In genomic region chr2:216348909-216349308, GRCh38 we compare ENCODE assay signal across 2 cellular contexts.
TF ChIP-seq lines count a peak whose summit lies in the region.

No MANE protein-coding gene starts in this region.

TF ChIP-seq in IMR-90, 13 proteins besides CTCF, POLR2A, EP300 and RAD21:
- no peak for TF ChIP-seq MAFK (IDR thresholded peaks at IDR 0.05; ENCODE audit: low read depth, low read length)
- TF ChIP-seq USF2 (IDR thresholded peaks at IDR 0.05; ENCODE audit: low read depth, low read length), result no peak; the same call in 1 of the 2 replicates
- no peak for TF ChIP-seq CHD1 (IDR thresholded peaks at IDR 0.05; ENCODE audit: low read depth, low read length)
- peak; percentile 100 for TF ChIP-seq BHLHE40 (IDR thresholded peaks at IDR 0.05; ENCODE audit: low read depth, low read length)
- no peak for TF ChIP-seq RFX5 (IDR thresholded peaks at IDR 0.05; ENCODE audit: low read depth, low read length)
- TF ChIP-seq MXI1 (IDR thresholded peaks at IDR 0.05; ENCODE audit: borderline replicate concordance, low read depth, low read length), result peak; percentile 36; the same call in 1 of the 2 replicates
- peak; percentile 59; the same call in 1 of the 2 replicates for TF ChIP-seq FOS (IDR thresholded peaks at IDR 0.05; ENCODE audit: low read depth, low read length)
- TF ChIP-seq CEBPB (IDR thresholded peaks at IDR 0.05; ENCODE audit: low read depth, low read length), result peak; percentile 33; the same call in 1 of the 2 replicates
- no peak for TF ChIP-seq ELK1 (IDR thresholded peaks at IDR 0.05; ENCODE audit: borderline replicate concordance, low read depth, low read length)
- TF ChIP-seq MAZ (IDR thresholded peaks at IDR 0.05; ENCODE audit: borderline replicate concordance, low read depth, low read length), result no peak

TF ChIP-seq in K562, 482 proteins besides CTCF, POLR2A, EP300 and RAD21:
- no peak for TF ChIP-seq THRAP3 (IDR thresholded peaks at IDR 0.05; ENCODE audit: borderline replicate concordance)
- TF ChIP-seq ATF3 (IDR thresholded peaks at IDR 0.05), result peak; percentile 19; the same call in 1 of the 2 replicates
- no peak for TF ChIP-seq ATF3 (CRISPR knock-in tag; conservative IDR thresholded peaks at IDR 0.05)
- TF ChIP-seq U2AF1 (optimal IDR thresholded peaks at IDR 0.05; ENCODE audit: low read depth, low read length), result no peak
- TF ChIP-seq FOSL1 (tag; conservative IDR thresholded peaks at IDR 0.05), result peak; percentile 53
- TF ChIP-seq BHLHE40 (IDR thresholded peaks at IDR 0.05; ENCODE audit: low read length), result peak; percentile 65
